In genomic region chr5:67347821-67348220, GRCh38 we compare ENCODE assay signal across 5 cellular contexts.
"Had no signal": no experiment of that assay in that cellular context is flagged by ENCODE, and none has a peak within 500 bp of the region (broad histone marks: within the 10 kb centered on the region; RNA-seq: fewer than 3 reads in every experiment).

No MANE protein-coding gene starts in this region.

- H3K27ac Mint-ChIP-seq: IgD-negative memory B cell had no signal

- H3K4me3 ChIP-seq: GM23248 had no signal

- H2AFZ ChIP-seq: GM23248 had no signal

- H3K27ac ChIP-seq: GM23248 had no signal

- H3K4me3 Mint-ChIP-seq: IgD-negative memory B cell had no signal

- H3K9ac ChIP-seq: GM23248 had no signal

- H3K36me3 Mint-ChIP-seq: IgD-negative memory B cell had no signal

- DNase-seq: GM23248, HCEC 1CT, KBM-7 had no signal

- ATAC-seq: HepG2 had no signal
